1 cellular context compared by ENCODE assay signal in genomic region chr19:51366050-51366998, GRCh38.
TF ChIP-seq lines count a peak whose summit lies in the region.

Gene ETFB (minus strand): TSS chr19:51366388. CDS start chr19:51366326, 62 bp downstream.

TF ChIP-seq in HepG2, 621 proteins besides CTCF, POLR2A, EP300 and RAD21 (continued from another document and continues in another):
- TF ChIP-seq ARID4A (CRISPR knock-in tag; IDR thresholded peaks at IDR 0.05; ENCODE audit: borderline replicate concordance), result peak; percentile 26; the same call in 1 of the 2 replicates
- TF ChIP-seq ZNF800 (CRISPR knock-in tag; IDR thresholded peaks at IDR 0.05), result 0 out of 2 replicates have a peak, but pooled peaks have one; percentile 8
- no peak for TF ChIP-seq RARG (CRISPR knock-in tag; IDR thresholded peaks at IDR 0.05; ENCODE audit: low read depth)
- TF ChIP-seq ATF6 (CRISPR knock-in tag; conservative IDR thresholded peaks at IDR 0.05), result no peak
- peak; percentile 66; the same call in 1 of the 2 replicates for TF ChIP-seq ZNF225 (CRISPR knock-in tag; IDR thresholded peaks at IDR 0.05)
- TF ChIP-seq ZSCAN5A (CRISPR knock-in tag; IDR thresholded peaks at IDR 0.05; ENCODE audit: borderline replicate concordance), result peak; percentile 89
- TF ChIP-seq ZNF503 (CRISPR knock-in tag; IDR thresholded peaks at IDR 0.05), result no peak
- TF ChIP-seq ZSCAN25 (CRISPR knock-in tag; IDR thresholded peaks at IDR 0.05), result no peak
- no peak; the same call in 1 of the 2 replicates for TF ChIP-seq ERF (CRISPR knock-in tag; IDR thresholded peaks at IDR 0.05)
- no peak for TF ChIP-seq ZNF234 (CRISPR knock-in tag; conservative IDR thresholded peaks at IDR 0.05)
- peak; percentile 27; the same call in 1 of the 2 replicates for TF ChIP-seq MIER2 (CRISPR knock-in tag; IDR thresholded peaks at IDR 0.05)
- no peak for TF ChIP-seq ATF1 (CRISPR knock-in tag; IDR thresholded peaks at IDR 0.05)
- no peak for TF ChIP-seq SRF (IDR thresholded peaks at IDR 0.05; ENCODE audit: low read depth, low read length)
- TF ChIP-seq CEBPB (IDR thresholded peaks at IDR 0.05; ENCODE audit: borderline replicate concordance, low read depth, low read length), result peak; percentile 41; the same call in 1 of the 2 replicates
- TF ChIP-seq MAF1 (CRISPR knock-in tag; IDR thresholded peaks at IDR 0.05; ENCODE audit: borderline replicate concordance), result 0 out of 2 replicates have a peak, but pooled peaks have one; percentile 7
- TF ChIP-seq RBM39 (IDR thresholded peaks at IDR 0.05; ENCODE audit: low read depth, low read length, poor library complexity, severe bottlenecking), result no peak
- TF ChIP-seq ZFP90 (CRISPR knock-in tag; IDR thresholded peaks at IDR 0.05; ENCODE audit: borderline replicate concordance), result peak; percentile 66; the same call in 1 of the 2 replicates
- TF ChIP-seq ZHX2 (IDR thresholded peaks at IDR 0.05; ENCODE audit: low read depth), result no peak
- 0 out of 2 replicates have a peak, but pooled peaks have one; percentile 1 for TF ChIP-seq ZHX2 (CRISPR knock-in tag; IDR thresholded peaks at IDR 0.05; ENCODE audit: borderline replicate concordance)
- no peak for TF ChIP-seq TOE1 (CRISPR knock-in tag; IDR thresholded peaks at IDR 0.05)
- no peak for TF ChIP-seq ZNF784 (CRISPR knock-in tag; IDR thresholded peaks at IDR 0.05; ENCODE audit: borderline replicate concordance)
- no peak for TF ChIP-seq ZSCAN12 (CRISPR knock-in tag; IDR thresholded peaks at IDR 0.05)
- peak; percentile 90 for TF ChIP-seq YY1 (IDR thresholded peaks at IDR 0.05; ENCODE audit: insufficient read depth, insufficient replicate concordance, low read depth, low read length)
- TF ChIP-seq HNF1B (CRISPR knock-in tag; IDR thresholded peaks at IDR 0.05), result peak; percentile 58
- no peak for TF ChIP-seq TCF12 (IDR thresholded peaks at IDR 0.05)
- no peak for TF ChIP-seq TCF12 (CRISPR knock-in tag; IDR thresholded peaks at IDR 0.05)
- no peak for TF ChIP-seq ZNF367 (CRISPR knock-in tag; IDR thresholded peaks at IDR 0.05; ENCODE audit: borderline replicate concordance)
- TF ChIP-seq ZNF709 (CRISPR knock-in tag; IDR thresholded peaks at IDR 0.05), result no peak; the same call in 1 of the 2 replicates
- TF ChIP-seq HDAC6 (IDR thresholded peaks at IDR 0.05; ENCODE audit: low read depth, low read length), result no peak
- TF ChIP-seq ZFP36L1 (CRISPR knock-in tag; IDR thresholded peaks at IDR 0.05), result peak; percentile 44
- peak; percentile 72 for TF ChIP-seq POLR2AphosphoS5 (IDR thresholded peaks at IDR 0.05; ENCODE audit: low read depth, low read length)
- TF ChIP-seq KLF16 (CRISPR knock-in tag; IDR thresholded peaks at IDR 0.05), result no peak
- no peak for TF ChIP-seq STAT6 (CRISPR knock-in tag; IDR thresholded peaks at IDR 0.05; ENCODE audit: borderline replicate concordance)
